ENCODE assay signal across 15 cellular contexts in genomic region chr9:88739373-88739772, GRCh38.
"Had no signal": no experiment of that assay in that cellular context is flagged by ENCODE, and none has a peak within 500 bp of the region (broad histone marks: within the 10 kb centered on the region; RNA-seq: fewer than 3 reads in every experiment).

No MANE protein-coding gene starts in this region.

- H3K9me3 Mint-ChIP-seq: natural killer cell had no signal

- H3K4me3 ChIP-seq: gastrocnemius medialis, pancreas, prostate gland, right lobe of liver, spleen had no signal

- H3K4me1 ChIP-seq: gastrocnemius medialis, pancreas, prostate gland, right lobe of liver, spleen had no signal

- H3K36me3 ChIP-seq: gastrocnemius medialis, pancreas, prostate gland, right lobe of liver, spleen had no signal

- H3K27me3 Mint-ChIP-seq: type B pancreatic cell had no signal

- H3K27ac ChIP-seq: gastrocnemius medialis, pancreas, prostate gland, right lobe of liver had no signal

- H3K4me3 Mint-ChIP-seq: natural killer cell, type B pancreatic cell had no signal

- DNase-seq: effector memory CD4-positive, alpha-beta T cell; gastrocnemius medialis; left colon; left ventricle myocardium superior; natural killer cell; occipital lobe; pancreas; right lobe of liver; spleen; stimulated activated CD4-positive, alpha-beta T cell treated with anti-CD3 and anti-CD28 coated beads, Interleukin-15, amount 100 ng/mL, for 24 hours; stimulated activated CD4-positive, alpha-beta T cell treated with anti-CD3 and anti-CD28 coated beads, Interleukin-2, amount 100 ng/mL, for 24 hours; stimulated activated naive CD4-positive, alpha-beta T cell treated with Interleukin-2 at 50 U/mL for 16 hours had no signal

- H3K4me1 Mint-ChIP-seq: natural killer cell had no signal

- ATAC-seq: esophagus mucosa, gastrocnemius medialis, left colon, left ventricle myocardium superior, natural killer cell, right lobe of liver had no signal

- H3K27me3 ChIP-seq: gastrocnemius medialis, pancreas, right lobe of liver had no signal

- H3K27ac Mint-ChIP-seq: natural killer cell, type B pancreatic cell had no signal

- H3K9me3 ChIP-seq: gastrocnemius medialis, pancreas, prostate gland, spleen had no signal

- H3K36me3 Mint-ChIP-seq: natural killer cell, type B pancreatic cell had no signal
